Comparison of ENCODE assay signal across 1 cellular context in the genomic region with DNA sequence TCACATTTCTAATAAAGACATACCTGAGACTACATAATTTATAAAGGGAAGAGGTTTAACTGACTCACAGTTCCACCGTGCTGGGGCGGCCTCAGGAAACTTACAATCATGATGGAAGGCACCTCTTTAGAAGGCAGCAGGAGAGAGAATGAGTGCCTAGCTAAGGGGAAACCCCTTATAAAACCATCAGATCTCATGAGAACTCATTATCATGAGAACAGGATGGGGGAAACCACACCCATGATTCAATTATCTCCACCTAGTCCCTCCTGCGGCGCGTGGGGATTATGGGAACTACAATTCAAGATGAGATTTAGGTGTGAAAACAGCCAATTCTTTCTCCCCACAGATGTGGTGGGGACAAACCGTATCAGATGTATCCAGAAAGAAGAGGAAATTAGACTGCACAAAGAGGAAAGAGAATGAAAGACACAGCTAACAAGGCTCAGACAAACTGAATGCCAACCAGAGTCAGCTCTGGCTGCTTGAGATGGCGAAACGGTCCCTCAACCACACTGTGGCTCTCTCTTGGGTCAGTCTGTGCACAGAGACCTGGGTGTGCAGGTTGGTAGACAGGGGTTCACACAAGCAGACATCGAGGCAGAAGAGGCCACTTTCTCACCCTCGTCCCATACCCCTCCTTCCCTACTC.
TF ChIP-seq lines count a peak whose summit lies in the region.

No MANE protein-coding gene starts in this region.

TF ChIP-seq in WTC11, 78 proteins besides CTCF, POLR2A, EP300 and RAD21 (continued from another document):
- TF ChIP-seq, protein P1, sequence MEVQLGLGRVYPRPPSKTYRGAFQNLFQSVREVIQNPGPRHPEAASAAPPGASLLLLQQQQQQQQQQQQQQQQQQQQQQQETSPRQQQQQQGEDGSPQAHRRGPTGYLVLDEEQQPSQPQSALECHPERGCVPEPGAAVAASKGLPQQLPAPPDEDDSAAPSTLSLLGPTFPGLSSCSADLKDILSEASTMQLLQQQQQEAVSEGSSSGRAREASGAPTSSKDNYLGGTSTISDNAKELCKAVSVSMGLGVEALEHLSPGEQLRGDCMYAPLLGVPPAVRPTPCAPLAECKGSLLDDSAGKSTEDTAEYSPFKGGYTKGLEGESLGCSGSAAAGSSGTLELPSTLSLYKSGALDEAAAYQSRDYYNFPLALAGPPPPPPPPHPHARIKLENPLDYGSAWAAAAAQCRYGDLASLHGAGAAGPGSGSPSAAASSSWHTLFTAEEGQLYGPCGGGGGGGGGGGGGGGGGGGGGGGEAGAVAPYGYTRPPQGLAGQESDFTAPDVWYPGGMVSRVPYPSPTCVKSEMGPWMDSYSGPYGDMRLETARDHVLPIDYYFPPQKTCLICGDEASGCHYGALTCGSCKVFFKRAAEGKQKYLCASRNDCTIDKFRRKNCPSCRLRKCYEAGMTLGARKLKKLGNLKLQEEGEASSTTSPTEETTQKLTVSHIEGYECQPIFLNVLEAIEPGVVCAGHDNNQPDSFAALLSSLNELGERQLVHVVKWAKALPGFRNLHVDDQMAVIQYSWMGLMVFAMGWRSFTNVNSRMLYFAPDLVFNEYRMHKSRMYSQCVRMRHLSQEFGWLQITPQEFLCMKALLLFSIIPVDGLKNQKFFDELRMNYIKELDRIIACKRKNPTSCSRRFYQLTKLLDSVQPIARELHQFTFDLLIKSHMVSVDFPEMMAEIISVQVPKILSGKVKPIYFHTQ (CRISPR knock-in tag; IDR thresholded peaks at IDR 0.05), result no peak
- no peak for TF ChIP-seq CREB1 (CRISPR knock-in tag; IDR thresholded peaks at IDR 0.05)
- no peak for TF ChIP-seq ZNF263 (CRISPR knock-in tag; IDR thresholded peaks at IDR 0.05; ENCODE audit: low read depth)
